Comparison of ENCODE assay signal across 20 cellular contexts in genomic region chr1:95440511-95440910, GRCh38.
"Had no signal": no experiment of that assay in that cellular context is flagged by ENCODE, and none has a peak within 500 bp of the region (broad histone marks: within the 10 kb centered on the region; RNA-seq: fewer than 3 reads in every experiment).

No MANE protein-coding gene starts in this region.

- H3K36me3 Mint-ChIP-seq: naive thymus-derived CD8-positive, alpha-beta T cell had no signal

- H3K4me3 Mint-ChIP-seq: dendritic cell treated with granulocyte-macrophage colony-stimulating factor and Interleukin-4, amounts not matched to agents 40 ng/mL and 50 ng/mL, for 4 days; endodermal cell; naive thymus-derived CD8-positive, alpha-beta T cell; stimulated activated naive CD8-positive, alpha-beta T cell treated with anti-CD3 and anti-CD28 coated beads, Interleukin-15, amount 100 ng/mL, for 72 hours had no signal

- ATAC-seq: foreskin keratinocyte; left lobe of liver; naive thymus-derived CD8-positive, alpha-beta T cell; right lobe of liver; stimulated activated naive CD8-positive, alpha-beta T cell treated with anti-CD3 and anti-CD28 coated beads, Interleukin-15, amount 100 ng/mL, for 72 hours had no signal

- H3K4me1 Mint-ChIP-seq: naive thymus-derived CD8-positive, alpha-beta T cell; stimulated activated naive CD8-positive, alpha-beta T cell treated with anti-CD3 and anti-CD28 coated beads, Interleukin-15, amount 100 ng/mL, for 72 hours had no signal

- H3K27me3 Mint-ChIP-seq: dendritic cell treated with granulocyte-macrophage colony-stimulating factor and Interleukin-4, amounts not matched to agents 40 ng/mL and 50 ng/mL, for 4 days; stimulated activated naive CD8-positive, alpha-beta T cell treated with anti-CD3 and anti-CD28 coated beads, Interleukin-15, amount 100 ng/mL, for 72 hours had no signal

- H3K9me3 Mint-ChIP-seq: endodermal cell; stimulated activated naive CD8-positive, alpha-beta T cell treated with anti-CD3 and anti-CD28 coated beads, Interleukin-15, amount 100 ng/mL, for 72 hours had no signal

- DNase-seq: colonic mucosa; effector CD8-positive, alpha-beta T cell; endodermal cell; foreskin keratinocyte; kidney; mesenchymal stem cell; naive thymus-derived CD8-positive, alpha-beta T cell; occipital lobe; ovary; right lobe of liver; small intestine; stimulated activated CD4-positive, alpha-beta T cell treated with anti-CD3 and anti-CD28 coated beads, Interleukin-15, amount 100 ng/mL, for 24 hours; stimulated activated CD4-positive, alpha-beta T cell treated with anti-CD3 and anti-CD28 coated beads, Interleukin-4, amount 100 ng/mL, for 1 hour; stimulated activated CD8-positive, alpha-beta memory T cell treated with anti-CD3 and anti-CD28 coated beads, Interleukin-4, amount 100 ng/mL, for 48 hours; stimulated activated naive CD4-positive, alpha-beta T cell; stimulated activated naive CD8-positive, alpha-beta T cell treated with anti-CD3 and anti-CD28 coated beads, Interleukin-15, amount 100 ng/mL, for 72 hours; thyroid gland; trophoblast cell had no signal

- H3K27ac Mint-ChIP-seq: dendritic cell treated with granulocyte-macrophage colony-stimulating factor and Interleukin-4, amounts not matched to agents 40 ng/mL and 50 ng/mL, for 4 days; endodermal cell; stimulated activated naive CD8-positive, alpha-beta T cell treated with anti-CD3 and anti-CD28 coated beads, Interleukin-15, amount 100 ng/mL, for 72 hours had no signal
